18 cellular contexts compared by ENCODE assay signal in genomic region chr2:176423819-176424218, GRCh38.
DNase-seq lines count a peak whose midpoint lies in the region; ATAC-seq and TF ChIP-seq lines count a peak whose summit lies in the region.
"Had no signal": no experiment of that assay in that cellular context is flagged by ENCODE, and none has a peak within 500 bp of the region (broad histone marks: within the 10 kb centered on the region; RNA-seq: fewer than 3 reads in every experiment).

No MANE protein-coding gene starts in this region.

- no peaks in the 10 kb centered on the region for H3K36me3 ChIP-seq in IMR-90 (ENCODE audit: control insufficient read depth, insufficient read depth, low read length)
- H3K36me3 ChIP-seq: HAP-1 had no signal

- H2BK120ac ChIP-seq in IMR-90 (ENCODE audit: low read depth, low read length): no peak overlapping the region

- H2AK9ac ChIP-seq in IMR-90 (replicated peaks; ENCODE audit: low read depth, low read length, poor library complexity): no peak overlapping the region

- no peak overlapping the region for H3K23ac ChIP-seq in IMR-90 (ENCODE audit: low read depth, low read length)

- no peak for TF ChIP-seq RAD21 in IMR-90 (IDR thresholded peaks at IDR 0.05; ENCODE audit: low read length)

- no CpG with 5 or more reads among the region's 2 CpGs for WGBS in IMR-90 (ENCODE audit: extremely low coverage in 2 of 2, insufficient read length in 1 of 2), 2 experiments

- no peaks in the 10 kb centered on the region for H3K27me3 ChIP-seq in IMR-90 (ENCODE audit: control insufficient read depth, insufficient read depth, low read length)

- H3K27me3 Mint-ChIP-seq in WTC11 (ENCODE audit: low read depth): no peaks in the 10 kb centered on the region
- peaks cover 3% of the 10 kb centered on the region for H3K27me3 Mint-ChIP-seq in nephron progenitor cell (ENCODE audit: low read depth, poor library complexity)

- no peak overlapping the region for H3K4ac ChIP-seq in IMR-90 (ENCODE audit: low read depth, low read length)

- H3K9ac ChIP-seq in IMR-90 (ENCODE audit: low read depth, low read length): no peak overlapping the region

- H3K27ac ChIP-seq in IMR-90 (ENCODE audit: insufficient read depth, low read length): no peak overlapping the region
- H3K27ac ChIP-seq: HL-60 had no signal

- H3K4me1 ChIP-seq in IMR-90 (ENCODE audit: control insufficient read depth, insufficient read depth, low read length): peaks cover 16% of the 10 kb centered on the region
- H3K4me1 ChIP-seq: HAP-1 had no signal

- POLR2A ChIA-PET in IMR-90 (lab: Charles Lee; ENCODE audit: unreplicated experiment) (no interaction called here), WTC11 (lab: Charles Lee) (no interaction called here)

- dilution Hi-C loops in IMR-90 (cut with HindIII; ENCODE audit: low sequenced_read_pairs, unreplicated experiment): no loop called here

- no peak overlapping the region for H3K18ac ChIP-seq in IMR-90 (ENCODE audit: low read depth, low read length)

- H3K4me3 ChIP-seq in IMR-90 (ENCODE audit: insufficient read depth, low read depth, low read length): no peak overlapping the region
- H3K4me3 ChIP-seq: HAP-1 had no signal

- in situ Hi-C loops in IMR-90 (cut with MboI; ENCODE audit: low sequenced_read_pairs): no loop called here

- H3K9me3 ChIP-seq in IMR-90 (ENCODE audit: control insufficient read depth, insufficient read depth, low read length): no peaks in the 10 kb centered on the region
- H3K9me3 ChIP-seq: Caco-2, HAP-1 had no signal

- no peak overlapping the region for H2AK5ac ChIP-seq in IMR-90 (ENCODE audit: low read depth, low read length)

- intact Hi-C loops in IMR-90 (cut with micrococcal nuclease): no loop called here

- H3K56ac ChIP-seq in IMR-90 (ENCODE audit: extremely low read depth, insufficient read depth, low read length): no peak overlapping the region

- H2BK15ac ChIP-seq in IMR-90 (ENCODE audit: low read depth, low read length): 0 out of 3 replicates have a peak overlapping the region, but pooled peaks have one; percentile 43

- CTCF ChIA-PET in IMR-90 (lab: Yijun Ruan, JAX): interaction anchor here (1.6 kb wide), 1 partner anchor 41 kb away, joined by 3 read pairs; no protein-coding TSS in a partner anchor
- CTCF ChIA-PET in WTC11 (lab: Charles Lee): no interaction called here

- BruUV-seq in IMR-90 (replicated peaks; lab: Mats Ljungman, UMichigan): no TSS peak

- H4K91ac ChIP-seq in IMR-90 (ENCODE audit: insufficient read depth, low read depth, low read length): no peak overlapping the region

- H3K4me3 Mint-ChIP-seq in WTC11: no peak overlapping the region
- peak overlapping the region; percentile 21 for H3K4me3 Mint-ChIP-seq in nephron progenitor cell
- H3K4me3 Mint-ChIP-seq: CD4-positive, alpha-beta T cell; IgD-negative memory B cell had no signal

- H3K79me1 ChIP-seq in IMR-90 (ENCODE audit: low read depth in 1 of 2, low read length in 2 of 2): no peaks in the 10 kb centered on the region

- H3K4me1 Mint-ChIP-seq in WTC11 (peaks cover 43% of the 10 kb centered on the region), nephron progenitor cell (peaks cover 88% of the 10 kb centered on the region)

- H4K5ac ChIP-seq in IMR-90 (ENCODE audit: low read depth, low read length): no peak overlapping the region

- no peak overlapping the region for H2BK5ac ChIP-seq in IMR-90 (ENCODE audit: low read depth, low read length, poor library complexity, severe bottlenecking)

- no peak overlapping the region for H3K14ac ChIP-seq in IMR-90 (replicated peaks; ENCODE audit: low read depth, low read length)

- H3K36me3 Mint-ChIP-seq in WTC11 (no peaks in the 10 kb centered on the region; the same call in 1 of the 2 replicates), nephron progenitor cell (ENCODE audit: low read depth) (peaks cover 5% of the 10 kb centered on the region)
- H3K36me3 Mint-ChIP-seq: IgD-negative memory B cell had no signal

- TF ChIP-seq POLR2A in IMR-90 (IDR thresholded peaks at IDR 0.05; ENCODE audit: low read depth, low read length): no peak

- H2AFZ ChIP-seq in IMR-90 (replicated peaks; ENCODE audit: low read length, poor library complexity): no peak overlapping the region

- H3K9me3 Mint-ChIP-seq in WTC11: peaks cover 7% of the 10 kb centered on the region
- H3K9me3 Mint-ChIP-seq in nephron progenitor cell: peaks cover 4% of the 10 kb centered on the region
- H3K9me3 Mint-ChIP-seq: CD4-positive, alpha-beta T cell had no signal

- peak; percentile 0 for DNase-seq in H4 (ENCODE audit: low spot score)
- DNase-seq in IMR-90: no peak
- DNase-seq in WTC11 (ENCODE audit: low spot score): no peak
- no peak for DNase-seq in nephron progenitor cell
- no peak for DNase-seq in activated T-cell treated with anti-CD3 and anti-CD28 coated beads, Interleukin-2, amount 50 U/mL, for 48 hours
- DNase-seq in AG08396 (ENCODE audit: low spot score): no peak
- DNase-seq: ACHN; AML-193; Caco-2; CD4-positive, alpha-beta T cell; DMS153; DMS79; GDM1; KBM-7 had no signal

- ATAC-seq in IMR-90 (ENCODE audit: low read depth) (no peak), WTC11 (no peak), GM18867 (IDR thresholded peaks at IDR 0.05; ENCODE audit: unreplicated experiment) (no peak)

- no peak for TF ChIP-seq CTCF in IMR-90 (conservative IDR thresholded peaks at IDR 0.05; ENCODE audit: low read depth, low read length)
- no peak for TF ChIP-seq CTCF in WTC11 (IDR thresholded peaks at IDR 0.05)
- no peak for TF ChIP-seq CTCF in nephron progenitor cell (IDR thresholded peaks at IDR 0.05)

- H4K20me1 ChIP-seq in IMR-90 (ENCODE audit: insufficient read depth, low read length): no peaks in the 10 kb centered on the region; the same call in 1 of the 2 replicates

- H4K8ac ChIP-seq in IMR-90 (ENCODE audit: low read depth in 2 of 2, low read length in 2 of 2): no peak overlapping the region

- H3K27ac Mint-ChIP-seq in WTC11: no peak overlapping the region
- peak overlapping the region; percentile 83 for H3K27ac Mint-ChIP-seq in nephron progenitor cell
- H3K27ac Mint-ChIP-seq: CD4-positive, alpha-beta T cell; IgD-negative memory B cell had no signal

- H2BK20ac ChIP-seq in IMR-90 (ENCODE audit: low read depth, low read length): no peak overlapping the region

- H3K4me2 ChIP-seq in IMR-90 (ENCODE audit: low read depth, low read length): no peak overlapping the region

- H3K9me1 ChIP-seq in IMR-90 (ENCODE audit: insufficient read depth, low read length): peaks cover 13% of the 10 kb centered on the region

TF ChIP-seq in IMR-90, 13 proteins besides CTCF, POLR2A, EP300 and RAD21 (continues in another document):
- no peak for TF ChIP-seq MAZ (IDR thresholded peaks at IDR 0.05; ENCODE audit: borderline replicate concordance, low read depth, low read length)
- TF ChIP-seq BHLHE40 (IDR thresholded peaks at IDR 0.05; ENCODE audit: low read depth, low read length): no peak
- TF ChIP-seq CEBPB (IDR thresholded peaks at IDR 0.05; ENCODE audit: low read depth, low read length): no peak
- no peak for TF ChIP-seq RFX5 (IDR thresholded peaks at IDR 0.05; ENCODE audit: low read depth, low read length)
- no peak for TF ChIP-seq SMC3 (IDR thresholded peaks at IDR 0.05; ENCODE audit: low read depth, low read length)
- no peak for TF ChIP-seq FOS (IDR thresholded peaks at IDR 0.05; ENCODE audit: low read depth, low read length)
- no peak for TF ChIP-seq USF2 (IDR thresholded peaks at IDR 0.05; ENCODE audit: low read depth, low read length)
- no peak for TF ChIP-seq ELK1 (IDR thresholded peaks at IDR 0.05; ENCODE audit: borderline replicate concordance, low read depth, low read length)

TF ChIP-seq in WTC11, 78 proteins besides CTCF, POLR2A, EP300 and RAD21:
- TF ChIP-seq CREM (CRISPR knock-in tag; IDR thresholded peaks at IDR 0.05): no peak
- TF ChIP-seq PRDM15 (CRISPR knock-in tag; IDR thresholded peaks at IDR 0.05): peak; percentile 74
